In genomic region chr7:152462995-152463713, GRCh38 we compare ENCODE assay signal across 8 cellular contexts. TPM values are rescaled to one million over a fixed set of nuclear protein-coding genes. Genes with fewer than 3 reads are reported as not detected.
DNase-seq lines count a peak whose midpoint lies in the region; ATAC-seq lines count a peak whose summit lies in the region.

No MANE protein-coding gene starts in this region.

- peaks cover 16 to 32% (median 21%) of the 10 kb centered on the region in 3 donors for H3K4me1 Mint-ChIP-seq in naive B cell

- H3K4me3 Mint-ChIP-seq in naive B cell, result peak overlapping the region; percentile 88 to 97 (median 92)

- H3K36me3 Mint-ChIP-seq in naive B cell, result no peaks in the 10 kb centered on the region

- H3K4me3 ChIP-seq in SJCRH30, result peak overlapping the region; percentile 89

- ATAC-seq in GM19467 (IDR thresholded peaks at IDR 0.05; ENCODE audit: unreplicated experiment) (peak; percentile 17), HG03521 (IDR thresholded peaks at IDR 0.05; ENCODE audit: unreplicated experiment) (peak; percentile 3), naive B cell (ENCODE audit: low read depth in 2 of 2) (peak in 1 of 2 donors; percentile 1)

- H3K4me1 ChIP-seq in SJCRH30, result peaks cover 14% of the 10 kb centered on the region

- H3K27ac Mint-ChIP-seq in naive B cell, result peak overlapping the region; percentile 33 to 96 (median 90)

- peak overlapping the region; percentile 59 for H3K27ac ChIP-seq in SJCRH30
- H3K27ac ChIP-seq in epithelial cell of prostate, result peak overlapping the region; percentile 93

- H3K27me3 Mint-ChIP-seq in naive B cell, result no peaks in the 10 kb centered on the region

- DNase-seq in ELR (ENCODE audit: low read depth), result peak; percentile 53
- peak; percentile 77 to 88 for DNase-seq in SJCRH30
- DNase-seq in epithelial cell of prostate (ENCODE audit: low read depth, low spot score), result no peak
- DNase-seq in naive B cell, result no peak
- DNase-seq in stimulated activated CD4-positive, alpha-beta T cell treated with anti-CD3 and anti-CD28 coated beads, Interleukin-4, amount 100 ng/mL, for 24 hours, result no peak
- no peak for DNase-seq in stimulated activated CD4-positive, alpha-beta T cell treated with anti-CD3 and anti-CD28 coated beads, Interleukin-1b, Interleukin-23, amount 100 ng/mL, for 48 hours

- H3K9me3 Mint-ChIP-seq in naive B cell, result no peaks in the 10 kb centered on the region

- H3K27me3 ChIP-seq in SJCRH30, result no peaks in the 10 kb centered on the region

- H3K9me3 ChIP-seq in SJCRH30 (replicated peaks), result no peaks in the 10 kb centered on the region

- no peaks in the 10 kb centered on the region for H3K36me3 ChIP-seq in SJCRH30

RNA-seq across cellular contexts. Expression of gene KMT2C, which starts 27.4 kb away (rescaled TPM):
- total RNA-seq in SJCRH30 (2014; rRNA removed; shearing (Covaris generic)), result 33.2 and 35.1 TPM in 2 replicates
- polyA plus RNA-seq in naive B cell (ENCODE audit: low read depth in 6 of 6), result 10 to 100 TPM in 5 of 6 donors, 1 to 10 TPM in 1; 9.3 to 34.0 (median 16.3) TPM

Comparison
In these comparisons a context has a peak if more than half of its experiments do, and no peak if none do; other contexts are left out.
1. DNase-seq: peak in ELR (single experiment) and SJCRH30 (2 of 2); none in epithelial cell of prostate (single experiment), naive B cell (single experiment), stimulated activated CD4-positive, alpha-beta T cell treated with anti-CD3 and anti-CD28 coated beads, Interleukin-4, amount 100 ng/mL, for 24 hours (single experiment) and stimulated activated CD4-positive, alpha-beta T cell treated with anti-CD3 and anti-CD28 coated beads, Interleukin-1b, Interleukin-23, amount 100 ng/mL, for 48 hours (single experiment).